ENCODE assay signal across 8 cellular contexts in genomic region chr15:42494998-42495360, GRCh38. TPM values are rescaled to one million over a fixed set of nuclear protein-coding genes. Genes with fewer than 3 reads are reported as not detected.
A peak's percentile ranks its signal among the peaks of the same experiment; 100 is the strongest.
DNase-seq lines count a peak whose midpoint lies in the region; ATAC-seq and TF ChIP-seq lines count a peak whose summit lies in the region.

No MANE protein-coding gene starts in this region.

- peak overlapping the region; percentile 81 to 96 for H3K9ac ChIP-seq in mucosa of rectum (ENCODE audit: low read depth in 1 of 2, low read length in 2 of 2)

- H3K36me3 ChIP-seq in esophagus muscularis mucosa (peaks cover 0 to 4% (median 0%) of the 10 kb centered on the region in 4 donors), mucosa of rectum (ENCODE audit: control insufficient read depth in 2 of 2, insufficient read depth in 2 of 2, low read length in 2 of 2) (no peaks in the 10 kb centered on the region)

- H3K4me1 ChIP-seq in esophagus muscularis mucosa, result peaks cover 33 to 73% (median 62%) of the 10 kb centered on the region in 4 donors
- peaks cover 22 to 29% of the 10 kb centered on the region in 2 donors for H3K4me1 ChIP-seq in mucosa of rectum (ENCODE audit: control insufficient read depth in 2 of 2, insufficient read depth in 2 of 2, low read length in 2 of 2)

- no peak for TF ChIP-seq CTCF in WI38 (IDR thresholded peaks at IDR 0.05; ENCODE audit: low read depth, low read length)
- TF ChIP-seq CTCF in esophagus muscularis mucosa (IDR thresholded peaks at IDR 0.05), result no peak

- intact Hi-C loops in esophagus muscularis mucosa (cut with DNase I), result no loop called here

- WGBS in esophagus muscularis mucosa, result 5% methylated on average over 10 of the region's 10 CpGs

- H3K27ac ChIP-seq in esophagus muscularis mucosa (replicated peaks in 1 of 4) (peak overlapping the region; percentile 83 to 95 (median 91)), mucosa of rectum (ENCODE audit: low read depth in 2 of 2, low read length in 2 of 2) (peak overlapping the region; percentile 83 to 87)

- H3K9me3 ChIP-seq in esophagus muscularis mucosa (no peaks in the 10 kb centered on the region), mucosa of rectum (ENCODE audit: control insufficient read depth in 2 of 2, low read length in 2 of 2) (no peaks in the 10 kb centered on the region)

- DNase-seq in AG20443 (ENCODE audit: low spot score), result peak; percentile 52
- DNase-seq in HCEC 1CT, result peak; percentile 72
- DNase-seq in esophagus muscularis mucosa (ENCODE audit: extremely low spot score), result no peak
- peak; percentile 53 for DNase-seq in ureter (ENCODE audit: low spot score)
- DNase-seq in GF-D8 (lab: John Stamatoyannopoulos, UW), result no peak

- H3K4me3 ChIP-seq in WI38 (ENCODE audit: low read depth, low read length) (peak overlapping the region; percentile 80), esophagus muscularis mucosa (peak overlapping the region; percentile 66 to 77 (median 76)), mucosa of rectum (ENCODE audit: low read length in 2 of 2) (peak overlapping the region; percentile 77 to 92)

- no peak for ATAC-seq in HG03354 (IDR thresholded peaks at IDR 0.05; ENCODE audit: poor library complexity, severe bottlenecking, unreplicated experiment)

- no peak for TF ChIP-seq EP300 in esophagus muscularis mucosa (IDR thresholded peaks at IDR 0.05)

- no peak for TF ChIP-seq POLR2A in esophagus muscularis mucosa (IDR thresholded peaks at IDR 0.05; ENCODE audit: low read depth)

- no peaks in the 10 kb centered on the region for H3K27me3 ChIP-seq in esophagus muscularis mucosa
- H3K27me3 ChIP-seq in mucosa of rectum (ENCODE audit: control insufficient read depth in 2 of 2, insufficient read depth in 2 of 2, low read length in 2 of 2), result no peaks in the 10 kb centered on the region

RNA-seq across cellular contexts. Expression of gene SNAP23, which starts 0.5 kb away (rescaled TPM):
- total RNA-seq in esophagus muscularis mucosa (10 to 100 TPM; 48.6 to 76.2 (median 55.1) TPM), ureter (68.6 TPM)

RNA-seq across cellular contexts. Expression of gene ZNF106, which starts 4.0 kb away (rescaled TPM):
- total RNA-seq in esophagus muscularis mucosa, result 100 to 1,000 TPM; 312 to 568 (median 428) TPM
- total RNA-seq in ureter, result 58.9 TPM

RNA-seq across cellular contexts. Expression of gene LRRC57, which starts 53.6 kb away (rescaled TPM):
- total RNA-seq in esophagus muscularis mucosa (10 to 100 TPM; 12.8 to 20.1 (median 17.3) TPM), ureter (23.5 TPM)

RNA-seq across cellular contexts. Expression of gene HAUS2, which starts 53.7 kb away (rescaled TPM):
- total RNA-seq in esophagus muscularis mucosa (10 to 100 TPM; 13.2 to 28.2 (median 16.0) TPM), ureter (22.6 TPM)

Comparison
In these comparisons a context has a peak if more than half of its experiments do, and no peak if none do; other contexts are left out.
1. DNase-seq: peak in AG20443 (single experiment), HCEC 1CT (single experiment) and ureter (single experiment); none in esophagus muscularis mucosa (single experiment) and GF-D8 (single experiment).
2. Peak in every context shown above with its lines, with median percentiles within 50 percentile points of each other: H3K4me3 ChIP-seq.